In the genomic region with DNA sequence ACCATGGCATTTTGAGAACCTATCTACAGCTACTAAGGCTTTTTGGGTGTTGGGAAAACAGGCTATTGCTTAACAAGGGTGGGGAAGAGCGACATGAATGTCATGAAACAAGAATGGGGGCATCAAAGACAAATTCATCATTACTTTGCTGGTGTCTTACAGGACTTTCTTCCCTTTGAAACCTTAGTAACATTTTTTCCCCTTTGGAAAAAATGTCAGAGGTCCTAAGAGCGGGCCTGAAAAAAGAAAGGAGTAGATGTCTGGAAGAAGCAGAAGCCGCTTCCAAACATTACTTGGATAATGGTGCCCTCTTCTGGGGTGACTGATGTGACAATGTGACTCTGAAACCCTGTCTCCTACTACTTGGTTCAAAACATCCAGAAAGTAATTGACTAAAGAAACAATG, we compare ENCODE assay signal across 8 cellular contexts. TPM values are rescaled to one million over a fixed set of nuclear protein-coding genes. Genes with fewer than 3 reads are reported as not detected.
A peak's percentile ranks its signal among the peaks of the same experiment; 100 is the strongest.
DNase-seq lines count a peak whose midpoint lies in the region; ATAC-seq and TF ChIP-seq lines count a peak whose summit lies in the region.

No MANE protein-coding gene starts in this region.

- TF ChIP-seq CTCF in AG09309 (IDR thresholded peaks at IDR 0.05; ENCODE audit: control insufficient read depth, insufficient read depth, low read depth, low read length, missing control alignments) (peak; percentile 56), GM12874 (IDR thresholded peaks at IDR 0.05; ENCODE audit: insufficient read depth, low read depth, low read length) (0 out of 2 replicates have a peak, but pooled peaks have one; percentile 29), WERI-Rb-1 (IDR thresholded peaks at IDR 0.05; ENCODE audit: low read depth, low read length) (peak; percentile 46), esophagus squamous epithelium (IDR thresholded peaks at IDR 0.05) (peak in 5 of 6 experiments; percentile 13 to 50 (median 27)), osteocyte (IDR thresholded peaks at IDR 0.05) (peak; percentile 78)

- H3K9me3 ChIP-seq in WERI-Rb-1 (ENCODE audit: severe bottlenecking) (no peaks in the 10 kb centered on the region), esophagus squamous epithelium (no peaks in the 10 kb centered on the region)

- DNase-seq in AG09309 (ENCODE audit: low read depth) (peak; percentile 34), NCI-H2171 (lab: John Stamatoyannopoulos, UW) (peak; percentile 46), WERI-Rb-1 (peak; percentile 65), esophagus squamous epithelium (lab: John Stamatoyannopoulos, UW) (no peak), osteocyte (ENCODE audit: extremely low spot score, unreplicated experiment) (no peak)

- no peaks in the 10 kb centered on the region for H3K36me3 Mint-ChIP-seq in osteocyte (ENCODE audit: unreplicated experiment)

- peaks cover 4 to 16% (median 5%) of the 10 kb centered on the region in 3 donors for H3K4me1 ChIP-seq in esophagus squamous epithelium

- no peaks in the 10 kb centered on the region for H3K27me3 Mint-ChIP-seq in osteocyte (ENCODE audit: unreplicated experiment)

- no peak overlapping the region for H3K4me3 ChIP-seq in AG09309 (ENCODE audit: control insufficient read depth, low read depth, low read length)
- H3K4me3 ChIP-seq in WERI-Rb-1 (ENCODE audit: low read depth, low read length): no peak overlapping the region
- no peak overlapping the region for H3K4me3 ChIP-seq in esophagus squamous epithelium

- no peak overlapping the region for H3K27ac Mint-ChIP-seq in osteocyte (ENCODE audit: unreplicated experiment)

- no peak overlapping the region for H3K27ac ChIP-seq in WERI-Rb-1
- no peak overlapping the region for H3K27ac ChIP-seq in esophagus squamous epithelium

- peaks cover 5% of the 10 kb centered on the region for H3K36me3 ChIP-seq in WERI-Rb-1
- H3K36me3 ChIP-seq in esophagus squamous epithelium: no peaks in the 10 kb centered on the region

- H3K4me3 Mint-ChIP-seq in osteocyte (ENCODE audit: unreplicated experiment): no peak overlapping the region

- no peak for TF ChIP-seq POLR2A in esophagus squamous epithelium (IDR thresholded peaks at IDR 0.05)

- ATAC-seq in GM18511 (IDR thresholded peaks at IDR 0.05; ENCODE audit: unreplicated experiment): no peak
- no peak for ATAC-seq in GM21576 (IDR thresholded peaks at IDR 0.05; ENCODE audit: unreplicated experiment)

- H3K27me3 ChIP-seq in WERI-Rb-1 (ENCODE audit: insufficient read depth, low read depth, severe bottlenecking) (no peaks in the 10 kb centered on the region), esophagus squamous epithelium (no peaks in the 10 kb centered on the region)

- intact Hi-C loops in esophagus squamous epithelium (cut with DNase I): no loop called here

- WGBS in esophagus squamous epithelium, 2 donors: 44 to 49% methylated on average over 3 of the region's 3 CpGs

- H3K9me3 Mint-ChIP-seq in osteocyte (ENCODE audit: unreplicated experiment): no peaks in the 10 kb centered on the region

- H3K4me1 Mint-ChIP-seq in osteocyte (ENCODE audit: unreplicated experiment): peaks cover 17% of the 10 kb centered on the region

RNA-seq across cellular contexts. Expression of gene DDX50, which starts 3.8 kb away (rescaled TPM):
- total RNA-seq in esophagus squamous epithelium (10 to 100 TPM in 3 of 4 donors, 1 to 10 TPM in 1; 6.5 to 40.6 (median 24.6) TPM), osteocyte (37.6 and 41.4 TPM in 2 replicates)

RNA-seq across cellular contexts. Expression of gene DDX21, which starts 58.6 kb away (rescaled TPM):
- total RNA-seq in esophagus squamous epithelium (100 to 1,000 TPM in 1 of 4 donors, 10 to 100 TPM in 3; 39.2 to 112 (median 84.0) TPM), osteocyte (53.9 and 54.1 TPM in 2 replicates)

Comparison
In these comparisons a context has a peak if more than half of its experiments do, and no peak if none do; other contexts are left out.
1. DNase-seq: peak in AG09309 (single experiment), NCI-H2171 (single experiment) and WERI-Rb-1 (single experiment); none in esophagus squamous epithelium (single experiment) and osteocyte (single experiment).
2. CTCF ChIP-seq: peak in every context shown above with its lines; median percentile 78 in osteocyte; 56 in AG09309; 46 in WERI-Rb-1; 29 in GM12874; 27 in esophagus squamous epithelium.